Comparison of ENCODE assay signal across 26 cellular contexts in the genomic region with DNA sequence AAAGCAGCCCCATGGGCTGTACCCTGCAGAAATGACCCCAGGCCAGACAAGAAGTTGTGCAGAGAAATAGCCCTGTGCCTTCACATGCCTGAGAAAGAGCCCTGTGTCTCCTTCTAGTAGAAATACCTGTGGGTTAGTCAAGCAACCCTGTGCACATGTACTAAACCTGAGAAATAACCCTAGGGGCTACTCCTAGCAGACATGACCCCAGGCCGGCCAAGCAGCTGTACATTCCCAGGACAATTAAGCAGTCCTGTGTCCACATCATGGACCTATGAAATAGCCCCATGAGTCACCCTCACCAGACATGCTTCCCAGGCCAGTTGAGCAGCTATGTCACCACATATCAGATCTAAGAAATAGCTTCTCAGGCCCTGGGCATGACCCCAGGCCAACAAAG.
DNase-seq lines count a peak whose midpoint lies in the region; ATAC-seq and TF ChIP-seq lines count a peak whose summit lies in the region.
"Had no signal": no experiment of that assay in that cellular context is flagged by ENCODE, and none has a peak within 500 bp of the region (broad histone marks: within the 10 kb centered on the region; RNA-seq: fewer than 3 reads in every experiment).

No MANE protein-coding gene starts in this region.

- no peaks in the 10 kb centered on the region for H4K20me1 ChIP-seq in GM23338 (replicated peaks; ENCODE audit: insufficient read depth)

- H3K4me3 Mint-ChIP-seq in activated CD4-positive, alpha-beta T cell treated with anti-CD3 and anti-CD28 coated beads, Interleukin-2, amount 10 ng/mL, durations not matched to agents 7 days and 5 days: no peak overlapping the region
- H3K4me3 Mint-ChIP-seq in GM23338: no peak overlapping the region
- H3K4me3 Mint-ChIP-seq: CD14-positive monocyte; CD8-positive, alpha-beta memory T cell had no signal

- no peaks in the 10 kb centered on the region for H3K4me1 ChIP-seq in GM23338 (ENCODE audit: insufficient read depth)
- H3K4me1 ChIP-seq: SJCRH30 had no signal

- no peak for ATAC-seq in GM23338
- ATAC-seq: HepG2, K562, SK-N-SH treated with all-trans-retinoic acid at 6 μM for 48 hours had no signal

- DNase-seq in DMS53 (lab: John Stamatoyannopoulos, UW) (peak; percentile 71), DMS53 treated with DMSO at 0.1 percent for 48 hours (lab: John Stamatoyannopoulos, UW; ENCODE audit: unreplicated experiment) (no peak), M059J (ENCODE audit: low read depth) (peak; percentile 80), islet precursor cell (peak; percentile 98), renal cortical epithelial cell (ENCODE audit: low read depth) (peak; percentile 77), GM23338 (ENCODE audit: low spot score) (no peak), activated gamma-delta T cell (lab: John Stamatoyannopoulos, UW) (no peak)
- DNase-seq in activated CD4-positive, alpha-beta T cell treated with anti-CD3 and anti-CD28 coated beads, Interleukin-2, amount 10 ng/mL, durations not matched to agents 7 days and 5 days: no peak
- DNase-seq: BE2C; Calu3; CD8-positive, alpha-beta memory T cell; DMS153; H7; Kasumi-1; MG63; NCI-H1694; NCI-H2029 treated with DMSO at 0.1 percent for 48 hours; NCI-H446 treated with DMSO at 0.1 percent for 48 hours; NCI-H526; NCI-H82 had no signal

- H3K27me3 ChIP-seq in GM23338 (ENCODE audit: insufficient read depth): no peaks in the 10 kb centered on the region
- H3K27me3 ChIP-seq: BE2C, MG63, SJCRH30 had no signal

- no peaks in the 10 kb centered on the region for H3K36me3 ChIP-seq in GM23338 (ENCODE audit: insufficient read depth)
- H3K36me3 ChIP-seq: BE2C, MG63, SJCRH30 had no signal

- peaks cover 14% of the 10 kb centered on the region for H3K9me3 Mint-ChIP-seq in activated CD4-positive, alpha-beta T cell treated with anti-CD3 and anti-CD28 coated beads, Interleukin-2, amount 10 ng/mL, durations not matched to agents 7 days and 5 days
- H3K9me3 Mint-ChIP-seq in GM23338: peaks cover 34% of the 10 kb centered on the region

- no peaks in the 10 kb centered on the region; the same call in 1 of the 2 replicates for H3K9me2 ChIP-seq in GM23338 (ENCODE audit: insufficient read depth)

- no peaks in the 10 kb centered on the region for H3K36me3 Mint-ChIP-seq in activated CD4-positive, alpha-beta T cell treated with anti-CD3 and anti-CD28 coated beads, Interleukin-2, amount 10 ng/mL, durations not matched to agents 7 days and 5 days (ENCODE audit: low read depth)
- peaks cover 8% of the 10 kb centered on the region; the same call in 1 of the 3 replicates for H3K36me3 Mint-ChIP-seq in GM23338 (ENCODE audit: low read depth)
- H3K36me3 Mint-ChIP-seq: CD14-positive monocyte; CD8-positive, alpha-beta memory T cell had no signal

- H3K27ac Mint-ChIP-seq in activated CD4-positive, alpha-beta T cell treated with anti-CD3 and anti-CD28 coated beads, Interleukin-2, amount 10 ng/mL, durations not matched to agents 7 days and 5 days: no peak overlapping the region
- H3K27ac Mint-ChIP-seq in GM23338: no peak overlapping the region
- H3K27ac Mint-ChIP-seq: CD14-positive monocyte; CD8-positive, alpha-beta memory T cell had no signal

- H3K27ac ChIP-seq in GM23338 (ENCODE audit: low read depth): no peak overlapping the region
- H3K27ac ChIP-seq: 22Rv1, SJCRH30 had no signal

- no peak overlapping the region for H3K4me3 ChIP-seq in GM23338
- H3K4me3 ChIP-seq: K562, MG63, SJCRH30 had no signal

- no peak overlapping the region for H2AFZ ChIP-seq in GM23338

- CTCF ChIA-PET in activated CD4-positive, alpha-beta T cell treated with anti-CD3 and anti-CD28 coated beads, Interleukin-2, amount 10 ng/mL, durations not matched to agents 7 days and 5 days (lab: Charles Lee): no interaction called here

- TF ChIP-seq CTCF in GM23338 (conservative IDR thresholded peaks at IDR 0.05; ENCODE audit: low read depth in 2 of 2): no peak

- POLR2A ChIA-PET in activated CD4-positive, alpha-beta T cell treated with anti-CD3 and anti-CD28 coated beads, Interleukin-2, amount 10 ng/mL, durations not matched to agents 7 days and 5 days (lab: Charles Lee): no interaction called here

- no peaks in the 10 kb centered on the region for H3K4me1 Mint-ChIP-seq in activated CD4-positive, alpha-beta T cell treated with anti-CD3 and anti-CD28 coated beads, Interleukin-2, amount 10 ng/mL, durations not matched to agents 7 days and 5 days
- peaks cover 4% of the 10 kb centered on the region; the same call in 2 of the 3 replicates for H3K4me1 Mint-ChIP-seq in GM23338
- H3K4me1 Mint-ChIP-seq: CD14-positive monocyte; CD8-positive, alpha-beta memory T cell had no signal

- no peaks in the 10 kb centered on the region for H3K27me3 Mint-ChIP-seq in activated CD4-positive, alpha-beta T cell treated with anti-CD3 and anti-CD28 coated beads, Interleukin-2, amount 10 ng/mL, durations not matched to agents 7 days and 5 days
- H3K27me3 Mint-ChIP-seq in GM23338 (ENCODE audit: insufficient read depth, low read depth, poor library complexity): no peaks in the 10 kb centered on the region
- H3K27me3 Mint-ChIP-seq: CD8-positive, alpha-beta memory T cell had no signal

- no peaks in the 10 kb centered on the region for H3K79me2 ChIP-seq in GM23338 (replicated peaks; ENCODE audit: insufficient read depth)

- no peak overlapping the region for H3K4me2 ChIP-seq in GM23338

- H3F3A ChIP-seq in GM23338 (replicated peaks; ENCODE audit: low read depth): no peaks in the 10 kb centered on the region

TF ChIP-seq in GM23338, 12 proteins besides CTCF, POLR2A, EP300 and RAD21 (continues in another document):
- TF ChIP-seq ZNF114 (CRISPR knock-in tag; IDR thresholded peaks at IDR 0.05) (no peak), NANOG (IDR thresholded peaks at IDR 0.05; ENCODE audit: borderline replicate concordance) (no peak), ZNF331 (CRISPR knock-in tag; IDR thresholded peaks at IDR 0.05; ENCODE audit: low read depth) (no peak), EZH2phosphoT487 (IDR thresholded peaks at IDR 0.05; ENCODE audit: unreplicated experiment) (no peak)
- TF ChIP-seq, protein P1, sequence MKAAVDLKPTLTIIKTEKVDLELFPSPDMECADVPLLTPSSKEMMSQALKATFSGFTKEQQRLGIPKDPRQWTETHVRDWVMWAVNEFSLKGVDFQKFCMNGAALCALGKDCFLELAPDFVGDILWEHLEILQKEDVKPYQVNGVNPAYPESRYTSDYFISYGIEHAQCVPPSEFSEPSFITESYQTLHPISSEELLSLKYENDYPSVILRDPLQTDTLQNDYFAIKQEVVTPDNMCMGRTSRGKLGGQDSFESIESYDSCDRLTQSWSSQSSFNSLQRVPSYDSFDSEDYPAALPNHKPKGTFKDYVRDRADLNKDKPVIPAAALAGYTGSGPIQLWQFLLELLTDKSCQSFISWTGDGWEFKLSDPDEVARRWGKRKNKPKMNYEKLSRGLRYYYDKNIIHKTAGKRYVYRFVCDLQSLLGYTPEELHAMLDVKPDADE (IDR thresholded peaks at IDR 0.05): no peak

Comparison
In these comparisons a context has a peak if more than half of its experiments do, and no peak if none do; other contexts are left out.
1. DNase-seq: peak in DMS53 (single experiment), M059J (single experiment), islet precursor cell (single experiment) and renal cortical epithelial cell (single experiment); none in DMS53 treated with DMSO at 0.1 percent for 48 hours (single experiment), activated CD4-positive, alpha-beta T cell treated with anti-CD3 and anti-CD28 coated beads, Interleukin-2, amount 10 ng/mL, durations not matched to agents 7 days and 5 days (single experiment), GM23338 (single experiment) and activated gamma-delta T cell (single experiment).